20 cellular contexts compared by ENCODE assay signal in the genomic region with DNA sequence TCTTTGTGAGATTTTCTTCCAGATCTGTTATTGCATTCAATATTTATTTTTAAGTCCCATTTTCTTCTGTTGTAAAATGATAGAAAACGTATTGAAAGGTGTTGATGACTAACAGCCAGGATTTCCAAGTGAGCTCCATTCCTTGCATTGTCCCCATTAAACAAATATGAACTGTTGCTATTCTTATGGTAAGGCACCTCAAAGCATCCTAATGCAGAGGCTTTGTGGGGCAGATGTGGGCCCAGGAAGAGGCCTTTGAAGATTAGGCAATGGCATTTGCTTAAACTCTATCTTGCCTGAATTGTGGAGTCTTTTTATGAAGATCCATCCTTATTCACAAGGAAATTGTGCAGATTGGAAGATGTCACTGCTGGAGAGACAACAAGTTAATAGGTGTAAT. TPM values are rescaled to one million over a fixed set of nuclear protein-coding genes. Genes with fewer than 3 reads are reported as not detected.
"Had no signal": no experiment of that assay in that cellular context is flagged by ENCODE, and none has a peak within 500 bp of the region (broad histone marks: within the 10 kb centered on the region; RNA-seq: fewer than 3 reads in every experiment).

No MANE protein-coding gene starts in this region.

- H3K9me3 Mint-ChIP-seq: activated CD4-positive, alpha-beta memory T cell treated with anti-CD3 and anti-CD28 coated beads, Interleukin-2, amount 10 ng/mL, durations not matched to agents 7 days and 5 days; nephron progenitor cell; T-cell had no signal

- H3K4me3 ChIP-seq: dorsolateral prefrontal cortex, hepatocyte, lower lobe of right lung, transverse colon, uterus had no signal

- H3K4me2 ChIP-seq: hepatocyte had no signal

- H3K27ac Mint-ChIP-seq: activated CD4-positive, alpha-beta memory T cell treated with anti-CD3 and anti-CD28 coated beads, Interleukin-2, amount 10 ng/mL, durations not matched to agents 7 days and 5 days; activated CD8-positive, alpha-beta memory T cell treated with anti-CD3 and anti-CD28 coated beads, Interleukin-2, amount 10 ng/mL, durations not matched to agents 7 days and 5 days; activated naive CD8-positive, alpha-beta T cell treated with anti-CD3 and anti-CD28 coated beads, Interleukin-2, amount 10 ng/mL, durations not matched to agents 7 days and 5 days; nephron progenitor cell; progenitor cell of endocrine pancreas; T-cell had no signal

- H3K27me3 Mint-ChIP-seq: progenitor cell of endocrine pancreas had no signal

- H2AFZ ChIP-seq: hepatocyte had no signal

- H3K27me3 ChIP-seq: dorsolateral prefrontal cortex, hepatocyte, transverse colon, uterus had no signal

- ATAC-seq: activated CD8-positive, alpha-beta memory T cell treated with anti-CD3 and anti-CD28 coated beads, Interleukin-2, amount 10 ng/mL, durations not matched to agents 7 days and 5 days; lower lobe of right lung; stimulated activated naive CD8-positive, alpha-beta T cell treated with anti-CD3 and anti-CD28 coated beads, Interleukin-15, Interleukin-2, amounts not matched to agents 100 U/mL and 50 U/mL, for 24 hours; T-cell had no signal

- H3K27ac ChIP-seq: epithelial cell of prostate, hepatocyte, lower lobe of right lung, transverse colon, uterus had no signal

- H3K9me3 ChIP-seq: lower lobe of right lung, transverse colon, uterus had no signal

- H3K4me1 ChIP-seq: transverse colon, uterus had no signal

- H3K4me3 Mint-ChIP-seq: activated CD4-positive, alpha-beta memory T cell treated with anti-CD3 and anti-CD28 coated beads, Interleukin-2, amount 10 ng/mL, durations not matched to agents 7 days and 5 days; activated CD8-positive, alpha-beta memory T cell treated with anti-CD3 and anti-CD28 coated beads, Interleukin-2, amount 10 ng/mL, durations not matched to agents 7 days and 5 days; activated naive CD8-positive, alpha-beta T cell treated with anti-CD3 and anti-CD28 coated beads, Interleukin-2, amount 10 ng/mL, durations not matched to agents 7 days and 5 days; nephron progenitor cell; T-cell had no signal

- H3K79me2 ChIP-seq: hepatocyte had no signal

- H3K36me3 ChIP-seq: lower lobe of right lung, transverse colon, uterus had no signal

- DNase-seq: activated CD4-positive, alpha-beta memory T cell treated with anti-CD3 and anti-CD28 coated beads, Interleukin-2, amount 10 ng/mL, durations not matched to agents 7 days and 5 days; activated CD4-positive, alpha-beta T cell treated with anti-CD3 and anti-CD28 coated beads for 48 hours; activated CD4-positive, CD25-positive, alpha-beta regulatory T cell; activated CD8-positive, alpha-beta memory T cell treated with anti-CD3 and anti-CD28 coated beads, Interleukin-2, amount 10 ng/mL, durations not matched to agents 7 days and 5 days; activated naive CD4-positive, alpha-beta T cell treated with Interleukin-2 at 50 U/mL for 16 hours; activated naive CD8-positive, alpha-beta T cell treated with anti-CD3 and anti-CD28 coated beads, Interleukin-2, amount 10 ng/mL, durations not matched to agents 7 days and 5 days; amygdala; dorsolateral prefrontal cortex; foreskin fibroblast; lower lobe of right lung; nephron progenitor cell; stimulated activated CD4-positive, alpha-beta T cell treated with anti-CD3 and anti-CD28 coated beads, Interleukin-2, amount 100 ng/mL, for 24 hours; stimulated activated naive CD8-positive, alpha-beta T cell treated with anti-CD3 and anti-CD28 coated beads, Interleukin-15, Interleukin-2, amounts not matched to agents 100 U/mL and 50 U/mL, for 24 hours; T-cell; T-helper 9 cell; transverse colon; uterus had no signal

- H3K36me3 Mint-ChIP-seq: activated naive CD8-positive, alpha-beta T cell treated with anti-CD3 and anti-CD28 coated beads, Interleukin-2, amount 10 ng/mL, durations not matched to agents 7 days and 5 days; T-cell had no signal

RNA-seq across cellular contexts. Expression of gene NTRK2, which starts 38.9 kb away (rescaled TPM):
- total RNA-seq: activated naive CD8-positive, alpha-beta T cell treated with anti-CD3 and anti-CD28 coated beads, Interleukin-2, amount 10 ng/mL, durations not matched to agents 7 days and 5 days had no signal
